ENCODE assay signal across 1 cellular context in the genomic region with DNA sequence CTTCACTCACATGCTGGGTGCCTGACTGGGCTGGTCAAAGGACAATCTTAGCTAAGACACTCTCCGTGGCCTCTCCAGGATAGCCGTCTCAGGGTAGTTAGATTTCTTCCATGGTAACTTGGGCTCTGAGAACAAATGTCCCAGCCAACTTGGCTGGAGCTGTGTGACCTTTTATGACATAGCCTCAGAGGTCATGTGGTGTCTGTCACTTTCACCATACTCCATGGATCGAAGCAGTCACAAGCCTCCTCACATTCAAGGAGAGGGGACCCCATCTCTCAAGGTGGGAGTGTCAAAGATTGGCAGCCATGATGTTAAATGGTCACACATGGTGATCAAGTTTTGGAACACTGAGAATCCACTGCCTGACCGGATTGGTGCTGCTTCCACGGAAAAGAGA.
TF ChIP-seq lines count a peak whose summit lies in the region.

No MANE protein-coding gene starts in this region.

TF ChIP-seq in IMR-90, 13 proteins besides CTCF, POLR2A, EP300 and RAD21:
- TF ChIP-seq MAFK (IDR thresholded peaks at IDR 0.05; ENCODE audit: low read depth, low read length): no peak
- TF ChIP-seq SMC3 (IDR thresholded peaks at IDR 0.05; ENCODE audit: low read depth, low read length): no peak
- no peak for TF ChIP-seq MAZ (IDR thresholded peaks at IDR 0.05; ENCODE audit: borderline replicate concordance, low read depth, low read length)
- TF ChIP-seq ELK1 (IDR thresholded peaks at IDR 0.05; ENCODE audit: borderline replicate concordance, low read depth, low read length): no peak
- no peak for TF ChIP-seq FOS (IDR thresholded peaks at IDR 0.05; ENCODE audit: low read depth, low read length)
- TF ChIP-seq CEBPB (IDR thresholded peaks at IDR 0.05; ENCODE audit: low read depth, low read length): no peak
- no peak for TF ChIP-seq RCOR1 (IDR thresholded peaks at IDR 0.05; ENCODE audit: insufficient replicate concordance, low read length)
- no peak for TF ChIP-seq BHLHE40 (IDR thresholded peaks at IDR 0.05; ENCODE audit: low read depth, low read length)
- no peak for TF ChIP-seq CHD1 (IDR thresholded peaks at IDR 0.05; ENCODE audit: low read depth, low read length)
